In genomic region chr5:35214051-35214450, GRCh38 we compare ENCODE assay signal across 25 cellular contexts. TPM values are rescaled to one million over a fixed set of nuclear protein-coding genes. Genes with fewer than 3 reads are reported as not detected.
"Had no signal": no experiment of that assay in that cellular context is flagged by ENCODE, and none has a peak within 500 bp of the region (broad histone marks: within the 10 kb centered on the region; RNA-seq: fewer than 3 reads in every experiment).

No MANE protein-coding gene starts in this region.

- H3K27ac Mint-ChIP-seq: activated naive CD8-positive, alpha-beta T cell treated with anti-CD3 and anti-CD28 coated beads for 36 hours; activated T-cell treated with anti-CD3 and anti-CD28 coated beads, Interleukin-2, amount 50 U/mL, for 24 hours; activated T-helper 17 cell treated with anti-CD3 and anti-CD28 coated beads, Interleukin-2, amount 50 U/mL, for 72 hours; naive thymus-derived CD8-positive, alpha-beta T cell; neural progenitor cell; stimulated activated naive CD8-positive, alpha-beta T cell treated with anti-CD3 and anti-CD28 coated beads, Interleukin-15, Interleukin-2, amounts not matched to agents 100 ng/mL and 50 ng/mL, for 24 hours; T-cell had no signal

- H3K4me1 ChIP-seq: lower lobe of right lung, neural progenitor cell, psoas muscle, right atrium auricular region, tibial artery had no signal

- H3K9me3 Mint-ChIP-seq: activated naive CD8-positive, alpha-beta T cell treated with anti-CD3 and anti-CD28 coated beads for 36 hours; activated T-cell treated with anti-CD3 and anti-CD28 coated beads, Interleukin-2, amount 50 U/mL, for 24 hours; activated T-helper 17 cell treated with anti-CD3 and anti-CD28 coated beads, Interleukin-2, amount 50 U/mL, for 72 hours; naive thymus-derived CD8-positive, alpha-beta T cell; neural progenitor cell; stimulated activated naive CD8-positive, alpha-beta T cell treated with anti-CD3 and anti-CD28 coated beads, Interleukin-15, Interleukin-2, amounts not matched to agents 100 ng/mL and 50 ng/mL, for 24 hours; T-cell had no signal

- H3K4me1 Mint-ChIP-seq: activated T-helper 17 cell treated with anti-CD3 and anti-CD28 coated beads, Interleukin-2, amount 50 U/mL, for 72 hours; naive thymus-derived CD8-positive, alpha-beta T cell; neural progenitor cell; T-cell had no signal

- H3K36me3 ChIP-seq: cardiac muscle cell, lower lobe of right lung, neural progenitor cell, right atrium auricular region, tibial artery had no signal

- H3K4me3 Mint-ChIP-seq: activated naive CD8-positive, alpha-beta T cell treated with anti-CD3 and anti-CD28 coated beads for 36 hours; activated T-cell treated with anti-CD3 and anti-CD28 coated beads, Interleukin-2, amount 50 U/mL, for 24 hours; activated T-helper 17 cell treated with anti-CD3 and anti-CD28 coated beads, Interleukin-2, amount 50 U/mL, for 72 hours; naive thymus-derived CD8-positive, alpha-beta T cell; neural progenitor cell; stimulated activated naive CD8-positive, alpha-beta T cell treated with anti-CD3 and anti-CD28 coated beads, Interleukin-15, Interleukin-2, amounts not matched to agents 100 ng/mL and 50 ng/mL, for 24 hours; T-cell had no signal

- H3K27ac ChIP-seq: cardiac muscle cell, lower lobe of right lung, neural progenitor cell, psoas muscle, right atrium auricular region, tibial artery had no signal

- DNase-seq: activated CD4-positive, alpha-beta T cell treated with anti-CD3 and anti-CD28 coated beads, Interleukin-2, amount 50 U/mL, for 4 hours; activated CD8-positive, alpha-beta memory T cell treated with anti-CD3 and anti-CD28 coated beads for 24 hours; activated CD8-positive, alpha-beta memory T cell treated with anti-CD3 and anti-CD28 coated beads, Interleukin-2, amount 50 U/mL, for 4 hours; activated naive CD8-positive, alpha-beta T cell treated with anti-CD3 and anti-CD28 coated beads for 36 hours; activated T-cell treated with anti-CD3 and anti-CD28 coated beads, Interleukin-2, amount 50 U/mL, for 24 hours; amygdala; dermis blood vessel endothelial cell; effector CD8-positive, alpha-beta T cell; foreskin melanocyte; kidney; lower lobe of right lung; naive thymus-derived CD8-positive, alpha-beta T cell; psoas muscle; stimulated activated CD4-positive, alpha-beta T cell treated with anti-CD3 and anti-CD28 coated beads, Interleukin-12 subunit alpha, Interleukin-12 subunit beta, amount 100 ng/mL, for 4 hours; stimulated activated CD4-positive, alpha-beta T cell treated with anti-CD3 and anti-CD28 coated beads, Interleukin-4, amount 100 ng/mL, for 4 hours; substantia nigra; T-cell; tibial artery had no signal

- H3K4me2 ChIP-seq: neural progenitor cell had no signal

- H3K9me3 ChIP-seq: lower lobe of right lung, psoas muscle, right atrium auricular region, tibial artery had no signal

- H2AFZ ChIP-seq: neural progenitor cell had no signal

- FAIRE-seq: endothelial cell of umbilical vein, kidney, TTC549 had no signal

- H3K27me3 ChIP-seq: neural progenitor cell, right atrium auricular region, tibial artery had no signal

- H3K9ac ChIP-seq: neural progenitor cell had no signal

- ATAC-seq: lower lobe of right lung; naive thymus-derived CD8-positive, alpha-beta T cell; psoas muscle; T-cell had no signal

- H3K36me3 Mint-ChIP-seq: activated naive CD8-positive, alpha-beta T cell treated with anti-CD3 and anti-CD28 coated beads for 36 hours; naive thymus-derived CD8-positive, alpha-beta T cell; neural progenitor cell; T-cell had no signal

- H3K4me3 ChIP-seq: cardiac muscle cell, lower lobe of right lung, neural progenitor cell, psoas muscle, right atrium auricular region, tibial artery had no signal

RNA-seq across cellular contexts. Expression of gene PRLR, which starts 16.2 kb away (rescaled TPM):
- total RNA-seq: activated naive CD8-positive, alpha-beta T cell treated with anti-CD3 and anti-CD28 coated beads for 36 hours; activated T-helper 17 cell treated with anti-CD3 and anti-CD28 coated beads, Interleukin-2, amount 50 U/mL, for 72 hours; dermis blood vessel endothelial cell; endothelial cell of umbilical vein; naive thymus-derived CD8-positive, alpha-beta T cell had no signal
- polyA plus RNA-seq: cardiac muscle cell; endothelial cell of umbilical vein; naive thymus-derived CD8-positive, alpha-beta T cell had no signal
